26 cellular contexts compared by ENCODE assay signal in genomic region chr22:27740192-27740748, GRCh38.
"Had no signal": no experiment of that assay in that cellular context is flagged by ENCODE, and none has a peak within 500 bp of the region (broad histone marks: within the 10 kb centered on the region; RNA-seq: fewer than 3 reads in every experiment).

No MANE protein-coding gene starts in this region.

- H3K9me3 Mint-ChIP-seq: activated T-helper 1 cell treated with anti-CD3 and anti-CD28 coated beads, Interleukin-12 subunit alpha, Interleukin-12 subunit beta, Interleukin-2, Interleukin-4 antibody, amounts not matched to agents 30 ng/mL and 10 ng/mL and 1 ng/mL, durations not matched to agents 14 hours and 24 hours and 36 hours; T-helper 2 cell treated with Interferon-gamma antibody and Interleukin-4, amounts not matched to agents 5 μg/mL and 100 μg/mL, for 36 hours had no signal

- H3K4me1 ChIP-seq: adrenal gland, esophagus squamous epithelium, gastroesophageal sphincter had no signal

- H3K9me3 ChIP-seq: adrenal gland, thoracic aorta had no signal

- H3K4me3 ChIP-seq: adrenal gland, cardiac muscle cell, esophagus squamous epithelium, gastroesophageal sphincter, thoracic aorta had no signal

- H3K36me3 Mint-ChIP-seq: activated CD8-positive, alpha-beta memory T cell treated with anti-CD3 and anti-CD28 coated beads, Interleukin-2, amount 10 ng/mL, durations not matched to agents 7 days and 5 days; activated naive CD4-positive, alpha-beta T cell treated with anti-CD3 and anti-CD28 coated beads, Interleukin-2, amount 50 U/mL, for 24 hours; stimulated activated naive B cell treated with anti-CD40 and anti-IgM and Interleukin-4, amounts not matched to agents 10 μg/mL and 1 μg/mL and 100 μg/mL, for 72 hours; T-cell; type B pancreatic cell had no signal

- ATAC-seq: activated CD8-positive, alpha-beta memory T cell treated with anti-CD3 and anti-CD28 coated beads, Interleukin-2, amount 10 ng/mL, durations not matched to agents 7 days and 5 days; activated CD8-positive, alpha-beta T cell treated with anti-CD3 and anti-CD28 coated beads for 36 hours; gastroesophageal sphincter; left ventricle myocardium superior; SK-N-SH treated with all-trans-retinoic acid at 6 μM for 48 hours; stimulated activated naive B cell treated with anti-CD40 and anti-IgM and Interleukin-4, amounts not matched to agents 10 μg/mL and 1 μg/mL and 100 μg/mL, for 72 hours; T-cell had no signal

- H3K27ac ChIP-seq: adrenal gland, cardiac muscle cell, esophagus squamous epithelium, gastroesophageal sphincter, thoracic aorta, WERI-Rb-1 had no signal

- H3K27me3 ChIP-seq: adrenal gland, esophagus squamous epithelium, gastroesophageal sphincter had no signal

- H3K27me3 Mint-ChIP-seq: activated CD4-positive, alpha-beta T cell treated with anti-CD3 and anti-CD28 coated beads, Interleukin-2, amount 10 ng/mL, durations not matched to agents 7 days and 5 days; activated CD8-positive, alpha-beta memory T cell treated with anti-CD3 and anti-CD28 coated beads, Interleukin-2, amount 10 ng/mL, durations not matched to agents 7 days and 5 days; activated CD8-positive, alpha-beta T cell treated with anti-CD3 and anti-CD28 coated beads for 36 hours; activated naive CD4-positive, alpha-beta T cell treated with anti-CD3 and anti-CD28 coated beads, Interleukin-2, amount 50 U/mL, for 24 hours; dendritic cell treated with granulocyte-macrophage colony-stimulating factor and Interleukin-4, amounts not matched to agents 40 ng/mL and 50 ng/mL, for 4 days had no signal

- H3K4me1 Mint-ChIP-seq: activated CD4-positive, alpha-beta T cell treated with anti-CD3 and anti-CD28 coated beads, Interleukin-2, amount 10 ng/mL, durations not matched to agents 7 days and 5 days; activated CD8-positive, alpha-beta memory T cell treated with anti-CD3 and anti-CD28 coated beads, Interleukin-2, amount 10 ng/mL, durations not matched to agents 7 days and 5 days; activated naive CD4-positive, alpha-beta T cell treated with anti-CD3 and anti-CD28 coated beads, Interleukin-2, amount 50 U/mL, for 24 hours; stimulated activated naive B cell treated with anti-CD40 and anti-IgM and Interleukin-4, amounts not matched to agents 10 μg/mL and 1 μg/mL and 100 μg/mL, for 72 hours; T-cell had no signal

- H3K27ac Mint-ChIP-seq: activated CD4-positive, alpha-beta T cell treated with anti-CD3 and anti-CD28 coated beads, Interleukin-2, amount 10 ng/mL, durations not matched to agents 7 days and 5 days; activated CD8-positive, alpha-beta memory T cell treated with anti-CD3 and anti-CD28 coated beads, Interleukin-2, amount 10 ng/mL, durations not matched to agents 7 days and 5 days; activated CD8-positive, alpha-beta T cell treated with anti-CD3 and anti-CD28 coated beads for 36 hours; activated naive CD4-positive, alpha-beta T cell treated with anti-CD3 and anti-CD28 coated beads, Interleukin-2, amount 50 U/mL, for 24 hours; activated T-helper 1 cell treated with anti-CD3 and anti-CD28 coated beads, Interleukin-12 subunit alpha, Interleukin-12 subunit beta, Interleukin-2, Interleukin-4 antibody, amounts not matched to agents 30 ng/mL and 10 ng/mL and 1 ng/mL, durations not matched to agents 14 hours and 24 hours and 36 hours; dendritic cell treated with granulocyte-macrophage colony-stimulating factor and Interleukin-4, amounts not matched to agents 40 ng/mL and 50 ng/mL, for 4 days; nephron; stimulated activated naive B cell treated with anti-CD40 and anti-IgM and Interleukin-4, amounts not matched to agents 10 μg/mL and 1 μg/mL and 100 μg/mL, for 72 hours; T-cell; T-helper 2 cell treated with Interferon-gamma antibody and Interleukin-4, amounts not matched to agents 5 μg/mL and 100 μg/mL, for 36 hours; type B pancreatic cell had no signal

- H3K36me3 ChIP-seq: adrenal gland, cardiac muscle cell, esophagus squamous epithelium, gastroesophageal sphincter, thoracic aorta, WERI-Rb-1 had no signal

- DNase-seq: activated CD4-positive, alpha-beta T cell treated with anti-CD3 and anti-CD28 coated beads, Interleukin-2, amount 10 ng/mL, durations not matched to agents 7 days and 5 days; activated CD4-positive, CD25-positive, alpha-beta regulatory T cell treated with anti-CD3 and anti-CD28 coated beads, Interleukin-2, amount 50 U/mL, for 72 hours; activated CD8-positive, alpha-beta memory T cell treated with anti-CD3 and anti-CD28 coated beads, Interleukin-2, amount 10 ng/mL, durations not matched to agents 7 days and 5 days; activated CD8-positive, alpha-beta T cell treated with anti-CD3 and anti-CD28 coated beads for 36 hours; activated gamma-delta T cell treated with Interleukin-2 at 50 U/mL for 16 hours; activated T-cell treated with anti-CD3 and anti-CD28 coated beads for 4 hours; adrenal gland; effector CD4-positive, alpha-beta T cell; esophagus squamous epithelium; left ventricle myocardium superior; nucleus accumbens; stimulated activated CD4-positive, alpha-beta T cell treated with anti-CD3 and anti-CD28 coated beads, Interleukin-2, amount 100 ng/mL, for 48 hours; stimulated activated CD8-positive, alpha-beta memory T cell treated with anti-CD3 and anti-CD28 coated beads, Interleukin-4, amount 100 ng/mL, for 48 hours; stimulated activated naive B cell treated with anti-CD40 and anti-IgM and Interleukin-4, amounts not matched to agents 10 μg/mL and 1 μg/mL and 100 μg/mL, for 72 hours; T-cell; WERI-Rb-1 had no signal

- H3K4me3 Mint-ChIP-seq: activated CD4-positive, alpha-beta T cell treated with anti-CD3 and anti-CD28 coated beads, Interleukin-2, amount 10 ng/mL, durations not matched to agents 7 days and 5 days; activated CD8-positive, alpha-beta memory T cell treated with anti-CD3 and anti-CD28 coated beads, Interleukin-2, amount 10 ng/mL, durations not matched to agents 7 days and 5 days; activated CD8-positive, alpha-beta T cell treated with anti-CD3 and anti-CD28 coated beads for 36 hours; activated naive CD4-positive, alpha-beta T cell treated with anti-CD3 and anti-CD28 coated beads, Interleukin-2, amount 50 U/mL, for 24 hours; activated T-helper 1 cell treated with anti-CD3 and anti-CD28 coated beads, Interleukin-12 subunit alpha, Interleukin-12 subunit beta, Interleukin-2, Interleukin-4 antibody, amounts not matched to agents 30 ng/mL and 10 ng/mL and 1 ng/mL, durations not matched to agents 14 hours and 24 hours and 36 hours; dendritic cell treated with granulocyte-macrophage colony-stimulating factor and Interleukin-4, amounts not matched to agents 40 ng/mL and 50 ng/mL, for 4 days; nephron; stimulated activated naive B cell treated with anti-CD40 and anti-IgM and Interleukin-4, amounts not matched to agents 10 μg/mL and 1 μg/mL and 100 μg/mL, for 72 hours; T-cell; T-helper 2 cell treated with Interferon-gamma antibody and Interleukin-4, amounts not matched to agents 5 μg/mL and 100 μg/mL, for 36 hours; type B pancreatic cell had no signal
